ENCODE assay signal across 20 cellular contexts in the genomic region with DNA sequence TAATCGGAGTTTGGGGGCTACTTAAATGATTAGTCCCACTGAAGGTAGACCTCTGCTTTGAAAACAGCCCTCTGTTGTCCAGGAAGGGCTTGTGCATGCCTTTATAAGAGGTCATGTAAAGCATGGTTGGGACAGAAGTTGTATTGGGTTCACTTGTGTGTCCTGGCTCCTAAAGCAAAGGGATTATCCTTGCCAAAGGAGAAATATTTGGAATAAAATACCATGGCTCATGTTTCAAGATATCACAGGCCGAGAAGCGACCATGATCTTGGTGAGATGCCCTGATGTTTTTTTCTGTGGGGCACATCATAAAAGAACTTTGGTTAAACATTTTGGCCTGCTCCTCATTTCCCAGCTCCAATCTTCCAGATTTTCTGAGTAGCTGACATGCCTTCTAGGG.
DNase-seq lines count a peak whose midpoint lies in the region; ATAC-seq lines count a peak whose summit lies in the region.
"Had no signal": no experiment of that assay in that cellular context is flagged by ENCODE, and none has a peak within 500 bp of the region (broad histone marks: within the 10 kb centered on the region; RNA-seq: fewer than 3 reads in every experiment).

No MANE protein-coding gene starts in this region.

- peaks cover 0 to 1% of the 10 kb centered on the region in 2 donors for H3K36me3 Mint-ChIP-seq in activated T-cell treated with anti-CD3 and anti-CD28 coated beads, Interleukin-2, amount 50 U/mL, for 72 hours (ENCODE audit: insufficient read depth in 2 of 2)
- peaks cover 7% of the 10 kb centered on the region for H3K36me3 Mint-ChIP-seq in activated T-helper 17 cell treated with anti-CD3 and anti-CD28 coated beads, Interleukin-2, amount 50 U/mL, for 72 hours (ENCODE audit: low read depth)
- H3K36me3 Mint-ChIP-seq in stimulated activated effector memory CD8-positive, alpha-beta T cell treated with anti-CD3 and anti-CD28 coated beads, Interleukin-12 subunit alpha, Interleukin-12 subunit beta, amount 100 ng/mL, for 72 hours: peaks cover 6% of the 10 kb centered on the region
- H3K36me3 Mint-ChIP-seq: CD4-positive, CD25-positive, alpha-beta regulatory T cell had no signal

- no peak for ATAC-seq in activated T-cell treated with anti-CD3 and anti-CD28 coated beads, Interleukin-2, amount 50 U/mL, for 72 hours (replicated peaks in 1 of 2)
- no peak for ATAC-seq in activated T-helper 17 cell treated with anti-CD3 and anti-CD28 coated beads, Interleukin-2, amount 50 U/mL, for 72 hours (replicated peaks)
- ATAC-seq in stimulated activated effector memory CD8-positive, alpha-beta T cell treated with anti-CD3 and anti-CD28 coated beads, Interleukin-12 subunit alpha, Interleukin-12 subunit beta, amount 100 ng/mL, for 72 hours: no peak
- ATAC-seq: HCT116 had no signal

- peaks cover 36% of the 10 kb centered on the region for H3K4me1 Mint-ChIP-seq in activated T-cell treated with anti-CD3 and anti-CD28 coated beads, Interleukin-2, amount 50 U/mL, for 72 hours (ENCODE audit: low read depth)
- peaks cover 20% of the 10 kb centered on the region for H3K4me1 Mint-ChIP-seq in activated T-helper 17 cell treated with anti-CD3 and anti-CD28 coated beads, Interleukin-2, amount 50 U/mL, for 72 hours
- H3K4me1 Mint-ChIP-seq in stimulated activated effector memory CD8-positive, alpha-beta T cell treated with anti-CD3 and anti-CD28 coated beads, Interleukin-12 subunit alpha, Interleukin-12 subunit beta, amount 100 ng/mL, for 72 hours: peaks cover 40% of the 10 kb centered on the region

- H3K4me3 Mint-ChIP-seq in activated T-cell treated with anti-CD3 and anti-CD28 coated beads, Interleukin-2, amount 50 U/mL, for 72 hours: no peak overlapping the region
- H3K4me3 Mint-ChIP-seq in activated T-helper 17 cell treated with anti-CD3 and anti-CD28 coated beads, Interleukin-2, amount 50 U/mL, for 72 hours: no peak overlapping the region
- no peak overlapping the region for H3K4me3 Mint-ChIP-seq in stimulated activated effector memory CD8-positive, alpha-beta T cell treated with anti-CD3 and anti-CD28 coated beads, Interleukin-12 subunit alpha, Interleukin-12 subunit beta, amount 100 ng/mL, for 72 hours
- H3K4me3 Mint-ChIP-seq: B cell had no signal

- H3K9me3 Mint-ChIP-seq in activated T-cell treated with anti-CD3 and anti-CD28 coated beads, Interleukin-2, amount 50 U/mL, for 72 hours: no peaks in the 10 kb centered on the region
- no peaks in the 10 kb centered on the region for H3K9me3 Mint-ChIP-seq in activated T-helper 17 cell treated with anti-CD3 and anti-CD28 coated beads, Interleukin-2, amount 50 U/mL, for 72 hours
- no peaks in the 10 kb centered on the region for H3K9me3 Mint-ChIP-seq in stimulated activated effector memory CD8-positive, alpha-beta T cell treated with anti-CD3 and anti-CD28 coated beads, Interleukin-12 subunit alpha, Interleukin-12 subunit beta, amount 100 ng/mL, for 72 hours
- H3K9me3 Mint-ChIP-seq: CD4-positive, CD25-positive, alpha-beta regulatory T cell had no signal

- H3K27me3 Mint-ChIP-seq in activated T-cell treated with anti-CD3 and anti-CD28 coated beads, Interleukin-2, amount 50 U/mL, for 72 hours (ENCODE audit: low read depth): no peaks in the 10 kb centered on the region
- H3K27me3 Mint-ChIP-seq in activated T-helper 17 cell treated with anti-CD3 and anti-CD28 coated beads, Interleukin-2, amount 50 U/mL, for 72 hours: no peaks in the 10 kb centered on the region
- H3K27me3 Mint-ChIP-seq: B cell; CD4-positive, CD25-positive, alpha-beta regulatory T cell had no signal

- peak overlapping the region; percentile 24 for H3K27ac Mint-ChIP-seq in activated T-cell treated with anti-CD3 and anti-CD28 coated beads, Interleukin-2, amount 50 U/mL, for 72 hours
- peak overlapping the region; percentile 48 for H3K27ac Mint-ChIP-seq in activated T-helper 17 cell treated with anti-CD3 and anti-CD28 coated beads, Interleukin-2, amount 50 U/mL, for 72 hours
- peak overlapping the region; percentile 59 for H3K27ac Mint-ChIP-seq in stimulated activated effector memory CD8-positive, alpha-beta T cell treated with anti-CD3 and anti-CD28 coated beads, Interleukin-12 subunit alpha, Interleukin-12 subunit beta, amount 100 ng/mL, for 72 hours
- H3K27ac Mint-ChIP-seq: B cell had no signal

- DNase-seq in activated T-cell treated with anti-CD3 and anti-CD28 coated beads, Interleukin-2, amount 50 U/mL, for 72 hours: no peak
- DNase-seq in activated T-cell treated with anti-CD3 and anti-CD28 coated beads, Interleukin-2, amount 50 U/mL, for 1 hour: no peak
- DNase-seq in myocyte (ENCODE audit: low read depth): peak; percentile 64
- DNase-seq in stimulated activated effector memory CD8-positive, alpha-beta T cell treated with anti-CD3 and anti-CD28 coated beads, Interleukin-12 subunit alpha, Interleukin-12 subunit beta, amount 100 ng/mL, for 72 hours (ENCODE audit: low spot score in 2 of 2): no peak
- no peak for DNase-seq in glomerular visceral epithelial cell (ENCODE audit: extremely low spot score)
- DNase-seq in COLO668 (lab: John Stamatoyannopoulos, UW; ENCODE audit: unreplicated experiment): no peak
- DNase-seq in activated CD4-positive, CD25-positive, alpha-beta regulatory T cell (lab: John Stamatoyannopoulos, UW): no peak
- DNase-seq: 8988T; Calu3; CD4-positive, CD25-positive, alpha-beta regulatory T cell; GOT3; NCI-H1694; NCI-H2081 treated with DMSO at 0.1 percent for 48 hours; NCI-H510A treated with DMSO at 0.1 percent for 48 hours; NCI-H774; OCI-M1; SHP77 had no signal
